Comparison of ENCODE assay signal across 29 cellular contexts in genomic region chr17:80141463-80142165, GRCh38. TPM values are rescaled to one million over a fixed set of nuclear protein-coding genes. Genes with fewer than 3 reads are reported as not detected.
"Had no signal": no experiment of that assay in that cellular context is flagged by ENCODE, and none has a peak within 500 bp of the region (broad histone marks: within the 10 kb centered on the region; RNA-seq: fewer than 3 reads in every experiment).

No MANE protein-coding gene starts in this region.

- H3K4me3 Mint-ChIP-seq: activated CD4-positive, alpha-beta memory T cell treated with anti-CD3 and anti-CD28 coated beads, Interleukin-2, amount 10 ng/mL, durations not matched to agents 7 days and 5 days; activated CD4-positive, alpha-beta T cell treated with anti-CD3 and anti-CD28 coated beads, Interleukin-2, amount 10 ng/mL, durations not matched to agents 7 days and 5 days; immature natural killer cell; mesothelial cell of epicardium; naive thymus-derived CD4-positive, alpha-beta T cell; WTC11 had no signal

- H3K9me3 ChIP-seq: esophagus muscularis mucosa, heart left ventricle, testis, transverse colon had no signal

- DNase-seq: activated CD4-positive, alpha-beta memory T cell treated with anti-CD3 and anti-CD28 coated beads, Interleukin-2, amount 10 ng/mL, durations not matched to agents 7 days and 5 days; activated CD4-positive, alpha-beta T cell treated with anti-CD3 and anti-CD28 coated beads for 1 hour; activated CD4-positive, alpha-beta T cell treated with anti-CD3 and anti-CD28 coated beads, Interleukin-2, amount 10 ng/mL, durations not matched to agents 7 days and 5 days; activated CD8-positive, alpha-beta memory T cell treated with anti-CD3 and anti-CD28 coated beads, Interleukin-2, amount 50 U/mL, for 48 hours; activated gamma-delta T cell; activated naive CD4-positive, alpha-beta T cell treated with anti-CD3 and anti-CD28 coated beads, Interleukin-2, amount 50 U/mL, for 16 hours; anterior cingulate cortex; cortex of kidney; foreskin keratinocyte; heart left ventricle; hypothalamus; immature natural killer cell; kidney; left colon; mammary epithelial cell; naive thymus-derived CD4-positive, alpha-beta T cell; right cardiac atrium; stimulated activated CD4-positive, alpha-beta T cell treated with anti-CD3 and anti-CD28 coated beads, Interleukin-12 subunit alpha, Interleukin-12 subunit beta, amount 100 ng/mL, for 4 hours; stimulated activated CD4-positive, alpha-beta T cell treated with anti-CD3 and anti-CD28 coated beads, Interleukin-4, amount 100 ng/mL, for 1 hour; stimulated activated naive CD8-positive, alpha-beta T cell treated with anti-CD3 and anti-CD28 coated beads, Interleukin-15, Interleukin-2, amounts not matched to agents 100 U/mL and 50 U/mL, for 24 hours; T-helper 2 cell; testis; transverse colon had no signal

- ATAC-seq: foreskin keratinocyte; heart left ventricle; left colon; naive thymus-derived CD4-positive, alpha-beta T cell; right cardiac atrium; stimulated activated naive CD8-positive, alpha-beta T cell treated with anti-CD3 and anti-CD28 coated beads, Interleukin-15, Interleukin-2, amounts not matched to agents 100 U/mL and 50 U/mL, for 24 hours; WTC11 had no signal

- H3K27me3 ChIP-seq: esophagus muscularis mucosa, foreskin keratinocyte, heart left ventricle, testis, transverse colon had no signal

- H3K27ac ChIP-seq: esophagus muscularis mucosa, foreskin keratinocyte, heart left ventricle, skin epidermis, testis, transverse colon had no signal

- H3K27ac Mint-ChIP-seq: activated CD4-positive, alpha-beta memory T cell treated with anti-CD3 and anti-CD28 coated beads, Interleukin-2, amount 10 ng/mL, durations not matched to agents 7 days and 5 days; activated CD4-positive, alpha-beta T cell treated with anti-CD3 and anti-CD28 coated beads, Interleukin-2, amount 10 ng/mL, durations not matched to agents 7 days and 5 days; immature natural killer cell; mesothelial cell of epicardium had no signal

- H3K4me3 ChIP-seq: esophagus muscularis mucosa, heart left ventricle, skin epidermis, testis, transverse colon had no signal

- H3K27me3 Mint-ChIP-seq: activated CD4-positive, alpha-beta memory T cell treated with anti-CD3 and anti-CD28 coated beads, Interleukin-2, amount 10 ng/mL, durations not matched to agents 7 days and 5 days; activated CD4-positive, alpha-beta T cell treated with anti-CD3 and anti-CD28 coated beads, Interleukin-2, amount 10 ng/mL, durations not matched to agents 7 days and 5 days; naive thymus-derived CD4-positive, alpha-beta T cell had no signal

- H3K9me3 Mint-ChIP-seq: activated CD4-positive, alpha-beta memory T cell treated with anti-CD3 and anti-CD28 coated beads, Interleukin-2, amount 10 ng/mL, durations not matched to agents 7 days and 5 days; activated CD4-positive, alpha-beta T cell treated with anti-CD3 and anti-CD28 coated beads, Interleukin-2, amount 10 ng/mL, durations not matched to agents 7 days and 5 days; brain; immature natural killer cell; mesothelial cell of epicardium; naive thymus-derived CD4-positive, alpha-beta T cell; WTC11 had no signal

- FAIRE-seq: kidney had no signal

- H3K4me1 ChIP-seq: foreskin keratinocyte had no signal

RNA-seq across cellular contexts. Expression of gene CARD14, which starts 28.2 kb away (rescaled TPM):
- total RNA-seq: activated CD4-positive, alpha-beta memory T cell treated with anti-CD3 and anti-CD28 coated beads, Interleukin-2, amount 10 ng/mL, durations not matched to agents 7 days and 5 days; activated CD4-positive, alpha-beta T cell treated with anti-CD3 and anti-CD28 coated beads, Interleukin-2, amount 10 ng/mL, durations not matched to agents 7 days and 5 days; cardiac septum had no signal
- polyA plus RNA-seq: immature natural killer cell; naive thymus-derived CD4-positive, alpha-beta T cell had no signal
